11 cellular contexts compared by ENCODE assay signal in genomic region chr7:41816111-41816510, GRCh38.
DNase-seq lines count a peak whose midpoint lies in the region; ATAC-seq, FAIRE-seq and TF ChIP-seq lines count a peak whose summit lies in the region.
"Had no signal": no experiment of that assay in that cellular context is flagged by ENCODE, and none has a peak within 500 bp of the region (broad histone marks: within the 10 kb centered on the region; RNA-seq: fewer than 3 reads in every experiment).

No MANE protein-coding gene starts in this region.

- peaks cover 5% of the 10 kb centered on the region for H3K27me3 Mint-ChIP-seq in activated CD4-positive, alpha-beta T cell treated with anti-CD3 and anti-CD28 coated beads, Interleukin-2, amount 10 ng/mL, durations not matched to agents 7 days and 5 days
- no peaks in the 10 kb centered on the region for H3K27me3 Mint-ChIP-seq in neural progenitor cell (ENCODE audit: insufficient read depth, low read depth)

- H3K27me3 ChIP-seq in HepG2 (ENCODE audit: control insufficient read depth in 1 of 2, insufficient read depth in 2 of 2, low read length in 2 of 2) (no peaks in the 10 kb centered on the region), neural progenitor cell (no peaks in the 10 kb centered on the region)
- H3K27me3 ChIP-seq: heart left ventricle had no signal

- H3K9ac ChIP-seq in HepG2 (ENCODE audit: insufficient read depth, low read depth, low read length): no peak overlapping the region
- H3K9ac ChIP-seq in neural progenitor cell: no peak overlapping the region

- in situ Hi-C loops in HepG2 (cut with HindIII; ENCODE audit: extremely low pct_ligation_motif_present, low pct_unique_long_range_greater_than_20kb): no loop called here

- H3K27ac Mint-ChIP-seq in activated CD4-positive, alpha-beta T cell treated with anti-CD3 and anti-CD28 coated beads, Interleukin-2, amount 10 ng/mL, durations not matched to agents 7 days and 5 days: no peak overlapping the region
- no peak overlapping the region for H3K27ac Mint-ChIP-seq in neural progenitor cell

- DNase-seq in activated CD4-positive, alpha-beta T cell treated with anti-CD3 and anti-CD28 coated beads, Interleukin-2, amount 10 ng/mL, durations not matched to agents 7 days and 5 days: peak; percentile 21
- DNase-seq in activated CD4-positive, alpha-beta T cell treated with anti-CD3 and anti-CD28 coated beads for 48 hours: no peak
- peak; percentile 44 for DNase-seq in SKM-1 (lab: John Stamatoyannopoulos, UW; ENCODE audit: unreplicated experiment)
- DNase-seq in pons (ENCODE audit: low spot score): peak; percentile 28
- no peak for DNase-seq in HepG2 (ENCODE audit: low spot score)
- no peak for DNase-seq in neural progenitor cell (ENCODE audit: low spot score)
- DNase-seq: activated CD8-positive, alpha-beta memory T cell treated with anti-CD3 and anti-CD28 coated beads for 24 hours; heart left ventricle had no signal

- H3K36me3 Mint-ChIP-seq in activated CD4-positive, alpha-beta T cell treated with anti-CD3 and anti-CD28 coated beads, Interleukin-2, amount 10 ng/mL, durations not matched to agents 7 days and 5 days (ENCODE audit: low read depth): no peaks in the 10 kb centered on the region
- peaks cover 2% of the 10 kb centered on the region for H3K36me3 Mint-ChIP-seq in neural progenitor cell

- H3K4me2 ChIP-seq in HepG2 (ENCODE audit: low read depth, low read length) (no peak overlapping the region), neural progenitor cell (no peak overlapping the region)

- intact Hi-C loops in HepG2 (cut with micrococcal nuclease; ENCODE audit: unreplicated experiment): no loop called here

- H3K79me2 ChIP-seq in HepG2 (ENCODE audit: insufficient read depth, low read length) (no peaks in the 10 kb centered on the region), neural progenitor cell (ENCODE audit: low read depth) (no peaks in the 10 kb centered on the region)

- FAIRE-seq in HepG2 (lab: Jason Lieb, UNC): no peak
- FAIRE-seq: colon had no signal

- H3K4me3 ChIP-seq in HepG2 (replicated peaks in 1 of 3; ENCODE audit: insufficient read depth in 1 of 3, low read depth in 2 of 3, low read length in 3 of 3): no peak overlapping the region
- no peak overlapping the region for H3K4me3 ChIP-seq in neural progenitor cell
- H3K4me3 ChIP-seq: heart left ventricle had no signal

- no peak overlapping the region for H3K4me3 Mint-ChIP-seq in activated CD4-positive, alpha-beta T cell treated with anti-CD3 and anti-CD28 coated beads, Interleukin-2, amount 10 ng/mL, durations not matched to agents 7 days and 5 days
- no peak overlapping the region for H3K4me3 Mint-ChIP-seq in neural progenitor cell

- H3K27ac ChIP-seq in HepG2 (ENCODE audit: extremely low read length, insufficient read depth, low read length): no peak overlapping the region
- H3K27ac ChIP-seq in neural progenitor cell: no peak overlapping the region
- H3K27ac ChIP-seq: heart left ventricle had no signal

- no peak for TF ChIP-seq RAD21 in HepG2 (CRISPR knock-in tag; IDR thresholded peaks at IDR 0.05)

- ATAC-seq in HG02884 (IDR thresholded peaks at IDR 0.05; ENCODE audit: unreplicated experiment) (peak; percentile 51), HepG2 (no peak), GM18873 (IDR thresholded peaks at IDR 0.05; ENCODE audit: low FRiP score, unreplicated experiment) (no peak)
- ATAC-seq: heart left ventricle had no signal

- H3K4me1 ChIP-seq in HepG2 (ENCODE audit: insufficient read depth, low read length) (no peaks in the 10 kb centered on the region), neural progenitor cell (peaks cover 15% of the 10 kb centered on the region)
- H3K4me1 ChIP-seq: heart left ventricle had no signal

- peaks cover 30% of the 10 kb centered on the region for H3K4me1 Mint-ChIP-seq in activated CD4-positive, alpha-beta T cell treated with anti-CD3 and anti-CD28 coated beads, Interleukin-2, amount 10 ng/mL, durations not matched to agents 7 days and 5 days
- H3K4me1 Mint-ChIP-seq in neural progenitor cell: peaks cover 8% of the 10 kb centered on the region

- no TSS peak for BruUV-seq in HepG2 (replicated peaks; lab: Mats Ljungman, UMichigan)

- H3K36me3 ChIP-seq in HepG2 (replicated peaks in 1 of 2; ENCODE audit: control insufficient read depth in 1 of 2, insufficient read depth in 2 of 2, low read length in 2 of 2) (no peaks in the 10 kb centered on the region), neural progenitor cell (no peaks in the 10 kb centered on the region)
- H3K36me3 ChIP-seq: heart left ventricle had no signal

- 24% methylated on average over 3 of the region's 4 CpGs for WGBS in HepG2 (ENCODE audit: low lambda C conversion rate)

- H2AFZ ChIP-seq in HepG2 (ENCODE audit: low read length) (no peak overlapping the region), neural progenitor cell (replicated peaks) (no peak overlapping the region)

- H3F3A ChIP-seq in neural progenitor cell (ENCODE audit: low read depth): no peaks in the 10 kb centered on the region

- H3K9me3 ChIP-seq in HepG2 (ENCODE audit: low read length) (peaks cover 9% of the 10 kb centered on the region; the same call in 1 of the 2 replicates), neural progenitor cell (ENCODE audit: low read depth) (no peaks in the 10 kb centered on the region)

- H4K20me1 ChIP-seq in HepG2 (ENCODE audit: insufficient read depth, low read length) (no peaks in the 10 kb centered on the region), neural progenitor cell (ENCODE audit: low read depth) (no peaks in the 10 kb centered on the region)

- TF ChIP-seq EP300 in HepG2 (IDR thresholded peaks at IDR 0.05; ENCODE audit: low read depth in 2 of 2, low read length in 2 of 2) (no peak), HepG2 (CRISPR knock-in tag; IDR thresholded peaks at IDR 0.05; ENCODE audit: borderline replicate concordance) (no peak)

- CTCF ChIA-PET in activated CD4-positive, alpha-beta T cell treated with anti-CD3 and anti-CD28 coated beads, Interleukin-2, amount 10 ng/mL, durations not matched to agents 7 days and 5 days (lab: Charles Lee): no interaction called here
- CTCF ChIA-PET in HepG2 (lab: Yijun Ruan, JAX; ENCODE audit: low intra/inter-chr PET ratio, low total read pairs): no interaction called here

- TF ChIP-seq POLR2A in HepG2 (IDR thresholded peaks at IDR 0.05; ENCODE audit: insufficient read depth in 1 of 2, low read depth in 2 of 2, low read length in 2 of 2): no peak

- TF ChIP-seq CTCF in HepG2 (CRISPR knock-in tag; IDR thresholded peaks at IDR 0.05): no peak
- TF ChIP-seq CTCF in neural progenitor cell (IDR thresholded peaks at IDR 0.05): no peak

- POLR2A ChIA-PET in activated CD4-positive, alpha-beta T cell treated with anti-CD3 and anti-CD28 coated beads, Interleukin-2, amount 10 ng/mL, durations not matched to agents 7 days and 5 days (lab: Charles Lee): no interaction called here
- POLR2A ChIA-PET in HepG2 (lab: Yijun Ruan, JAX): no interaction called here

- H3K9me3 Mint-ChIP-seq in activated CD4-positive, alpha-beta T cell treated with anti-CD3 and anti-CD28 coated beads, Interleukin-2, amount 10 ng/mL, durations not matched to agents 7 days and 5 days: no peaks in the 10 kb centered on the region
- H3K9me3 Mint-ChIP-seq in neural progenitor cell: peaks cover 21% of the 10 kb centered on the region

TF ChIP-seq in HepG2, 621 proteins besides CTCF, POLR2A, EP300 and RAD21 (continues in another document):
- TF ChIP-seq FUBP1 (CRISPR knock-in tag; IDR thresholded peaks at IDR 0.05; ENCODE audit: borderline replicate concordance) (no peak), ZNF629 (CRISPR knock-in tag; conservative IDR thresholded peaks at IDR 0.05) (no peak), HNRNPLL (IDR thresholded peaks at IDR 0.05; ENCODE audit: low read depth, low read length, poor library complexity, severe bottlenecking) (no peak), ZNF724P (CRISPR knock-in tag; IDR thresholded peaks at IDR 0.05; ENCODE audit: borderline replicate concordance) (no peak), HMGA1 (CRISPR knock-in tag; conservative IDR thresholded peaks at IDR 0.05) (no peak), ZMYM2 (CRISPR knock-in tag; IDR thresholded peaks at IDR 0.05) (no peak), ZNF557 (CRISPR knock-in tag; IDR thresholded peaks at IDR 0.05) (no peak), GFI1 (CRISPR knock-in tag; IDR thresholded peaks at IDR 0.05; ENCODE audit: borderline replicate concordance) (no peak), ADNP (CRISPR knock-in tag; IDR thresholded peaks at IDR 0.05) (no peak), ZNF780A (CRISPR knock-in tag; IDR thresholded peaks at IDR 0.05) (no peak)
- TF ChIP-seq, protein P1, sequence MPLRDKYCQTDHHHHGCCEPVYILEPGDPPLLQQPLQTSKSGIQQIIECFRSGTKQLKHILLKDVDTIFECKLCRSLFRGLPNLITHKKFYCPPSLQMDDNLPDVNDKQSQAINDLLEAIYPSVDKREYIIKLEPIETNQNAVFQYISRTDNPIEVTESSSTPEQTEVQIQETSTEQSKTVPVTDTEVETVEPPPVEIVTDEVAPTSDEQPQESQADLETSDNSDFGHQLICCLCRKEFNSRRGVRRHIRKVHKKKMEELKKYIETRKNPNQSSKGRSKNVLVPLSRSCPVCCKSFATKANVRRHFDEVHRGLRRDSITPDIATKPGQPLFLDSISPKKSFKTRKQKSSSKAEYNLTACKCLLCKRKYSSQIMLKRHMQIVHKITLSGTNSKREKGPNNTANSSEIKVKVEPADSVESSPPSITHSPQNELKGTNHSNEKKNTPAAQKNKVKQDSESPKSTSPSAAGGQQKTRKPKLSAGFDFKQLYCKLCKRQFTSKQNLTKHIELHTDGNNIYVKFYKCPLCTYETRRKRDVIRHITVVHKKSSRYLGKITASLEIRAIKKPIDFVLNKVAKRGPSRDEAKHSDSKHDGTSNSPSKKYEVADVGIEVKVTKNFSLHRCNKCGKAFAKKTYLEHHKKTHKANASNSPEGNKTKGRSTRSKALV (CRISPR knock-in tag; IDR thresholded peaks at IDR 0.05): no peak

Comparison
In these comparisons a context has a peak if more than half of its experiments do, and no peak if none do; other contexts are left out.
1. DNase-seq: peak in activated CD4-positive, alpha-beta T cell treated with anti-CD3 and anti-CD28 coated beads, Interleukin-2, amount 10 ng/mL, durations not matched to agents 7 days and 5 days (single experiment), SKM-1 (single experiment) and pons (single experiment); none in activated CD4-positive, alpha-beta T cell treated with anti-CD3 and anti-CD28 coated beads for 48 hours (single experiment), HepG2 (single experiment) and neural progenitor cell (single experiment).